In the genomic region with DNA sequence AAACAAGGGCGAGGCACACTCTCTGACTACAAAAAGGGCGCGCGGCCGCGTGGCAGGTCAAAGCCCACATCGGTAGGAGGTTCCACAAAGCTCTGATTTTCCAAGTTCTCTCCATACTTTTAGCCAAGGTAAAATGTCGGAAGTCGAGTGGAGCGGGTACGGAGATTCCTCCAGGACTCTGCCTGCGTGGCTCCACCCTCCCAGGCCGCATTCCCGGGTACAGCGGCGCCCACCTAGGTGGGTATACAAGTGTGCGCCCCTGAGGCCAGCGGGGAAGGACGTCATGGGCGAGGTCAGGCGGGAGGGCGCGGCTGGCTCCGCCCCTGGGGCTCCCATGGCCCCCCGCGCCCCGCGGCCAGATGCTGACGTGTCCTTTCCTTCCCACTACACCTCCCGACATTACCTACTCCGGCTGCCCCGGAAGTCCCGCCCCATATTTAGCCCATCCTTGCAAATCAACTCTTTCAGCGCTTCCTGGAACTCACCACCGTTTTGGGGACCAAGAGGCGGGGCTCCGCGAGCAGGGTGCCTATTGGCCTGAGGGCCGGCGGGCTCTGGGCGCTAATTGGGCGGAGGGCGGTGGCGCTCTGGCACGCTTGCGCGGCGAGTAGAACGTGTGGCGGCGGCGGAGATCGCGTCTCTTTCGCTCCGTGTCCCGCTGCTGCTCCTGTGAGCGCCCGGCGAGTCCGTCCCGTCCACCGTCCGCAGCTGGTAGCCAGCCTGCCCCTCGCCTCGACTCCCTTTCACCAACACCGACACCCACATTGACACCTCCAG, we compare ENCODE assay signal across 8 cellular contexts. TPM values are rescaled to one million over a fixed set of nuclear protein-coding genes. Genes with fewer than 3 reads are reported as not detected.
DNase-seq lines count a peak whose midpoint lies in the region; ATAC-seq and TF ChIP-seq lines count a peak whose summit lies in the region.

A gene (plus strand): TSS at position 639 of the 777 bp plus-strand sequence. CDS start 180 bp downstream, outside the sequence.

- H3K36me3 ChIP-seq in SU-DHL-6 (ENCODE audit: low read length) = no peaks in the 10 kb centered on the region
- no peaks in the 10 kb centered on the region for H3K36me3 ChIP-seq in thymus (ENCODE audit: control insufficient read depth, insufficient read depth)

- no peaks in the 10 kb centered on the region for H3K27me3 ChIP-seq in SU-DHL-6 (ENCODE audit: low read length)
- H3K27me3 ChIP-seq in thymus (ENCODE audit: control insufficient read depth, insufficient read depth) = no peaks in the 10 kb centered on the region

- H3K27me3 Mint-ChIP-seq in activated naive CD8-positive, alpha-beta T cell treated with anti-CD3 and anti-CD28 coated beads, Interleukin-2, amount 10 ng/mL, durations not matched to agents 7 days and 5 days = no peaks in the 10 kb centered on the region
- H3K27me3 Mint-ChIP-seq in glutamatergic neuron (ENCODE audit: unreplicated experiment) = peaks cover 6% of the 10 kb centered on the region
- no peaks in the 10 kb centered on the region for H3K27me3 Mint-ChIP-seq in osteocyte (ENCODE audit: unreplicated experiment)

- POLR2A ChIA-PET in activated naive CD8-positive, alpha-beta T cell treated with anti-CD3 and anti-CD28 coated beads, Interleukin-2, amount 10 ng/mL, durations not matched to agents 7 days and 5 days (lab: Charles Lee) = interaction anchor here (0.5 to 2.3 kb wide), 3 partner anchors 66 to 691 kb away, joined by 3 to 7 read pairs (median 6); a partner anchor contains a TSS

- peak within 1 kb of the TSS; percentile 27 for H3K27ac ChIP-seq in SU-DHL-6 (ENCODE audit: low read depth, low read length)
- H3K27ac ChIP-seq in thymus (ENCODE audit: low read depth) = peak within 1 kb of the TSS; percentile 96

- peak within 1 kb of the TSS; percentile 98 for H3K4me3 Mint-ChIP-seq in activated naive CD8-positive, alpha-beta T cell treated with anti-CD3 and anti-CD28 coated beads, Interleukin-2, amount 10 ng/mL, durations not matched to agents 7 days and 5 days
- H3K4me3 Mint-ChIP-seq in glutamatergic neuron (ENCODE audit: unreplicated experiment) (no peak within 1 kb of the TSS), osteocyte (ENCODE audit: unreplicated experiment) (no peak within 1 kb of the TSS)

- H3K9me3 Mint-ChIP-seq in activated naive CD8-positive, alpha-beta T cell treated with anti-CD3 and anti-CD28 coated beads, Interleukin-2, amount 10 ng/mL, durations not matched to agents 7 days and 5 days = no peaks in the 10 kb centered on the region
- H3K9me3 Mint-ChIP-seq in glutamatergic neuron (ENCODE audit: unreplicated experiment) = peaks cover 9% of the 10 kb centered on the region
- no peaks in the 10 kb centered on the region for H3K9me3 Mint-ChIP-seq in osteocyte (ENCODE audit: unreplicated experiment)

- H3K9me3 ChIP-seq in SU-DHL-6 (ENCODE audit: insufficient read depth, low read length) (no peaks in the 10 kb centered on the region), thymus (ENCODE audit: control insufficient read depth) (no peaks in the 10 kb centered on the region)

- WGBS in thymus = under 1% methylated on average over 67 of the region's 67 CpGs

- H3K27ac Mint-ChIP-seq in activated naive CD8-positive, alpha-beta T cell treated with anti-CD3 and anti-CD28 coated beads, Interleukin-2, amount 10 ng/mL, durations not matched to agents 7 days and 5 days = peak within 1 kb of the TSS; percentile 97
- H3K27ac Mint-ChIP-seq in glutamatergic neuron (ENCODE audit: unreplicated experiment) (peak within 1 kb of the TSS; percentile 99), osteocyte (ENCODE audit: unreplicated experiment) (peak within 1 kb of the TSS; percentile 99)

- H3K36me3 Mint-ChIP-seq in activated naive CD8-positive, alpha-beta T cell treated with anti-CD3 and anti-CD28 coated beads, Interleukin-2, amount 10 ng/mL, durations not matched to agents 7 days and 5 days = peaks cover 14% of the 10 kb centered on the region
- H3K36me3 Mint-ChIP-seq in glutamatergic neuron (ENCODE audit: unreplicated experiment) (peaks cover 7% of the 10 kb centered on the region), osteocyte (ENCODE audit: unreplicated experiment) (no peaks in the 10 kb centered on the region)

- H3K4me3 ChIP-seq in SU-DHL-6 (ENCODE audit: insufficient read depth, low read length, poor library complexity, severe bottlenecking) = peak within 1 kb of the TSS; percentile 86
- H3K4me3 ChIP-seq in thymus (ENCODE audit: low read length) = peak within 1 kb of the TSS; percentile 56

- peak within 1 kb of the TSS; percentile 61 for H2AFZ ChIP-seq in SU-DHL-6 (ENCODE audit: low read depth, low read length, severe bottlenecking)

- peak within 1 kb of the TSS; percentile 86 for H3K9ac ChIP-seq in SU-DHL-6 (ENCODE audit: low read length)

- H3K4me1 Mint-ChIP-seq in activated naive CD8-positive, alpha-beta T cell treated with anti-CD3 and anti-CD28 coated beads, Interleukin-2, amount 10 ng/mL, durations not matched to agents 7 days and 5 days = peaks cover 33% of the 10 kb centered on the region
- H3K4me1 Mint-ChIP-seq in glutamatergic neuron (ENCODE audit: low read depth, unreplicated experiment) (peaks cover 19% of the 10 kb centered on the region), osteocyte (ENCODE audit: unreplicated experiment) (peaks cover 41% of the 10 kb centered on the region)

- no peaks in the 10 kb centered on the region; the same call in 1 of the 2 replicates for H3F3A ChIP-seq in SU-DHL-6 (ENCODE audit: insufficient read depth)

- peak; percentile 96 for ATAC-seq in HG02678 (IDR thresholded peaks at IDR 0.05; ENCODE audit: unreplicated experiment)
- peak; percentile 94 for ATAC-seq in activated naive CD8-positive, alpha-beta T cell treated with anti-CD3 and anti-CD28 coated beads, Interleukin-2, amount 10 ng/mL, durations not matched to agents 7 days and 5 days (ENCODE audit: low read depth)

- H3K9me2 ChIP-seq in SU-DHL-6 (replicated peaks; ENCODE audit: insufficient read depth, low read length) = no peaks in the 10 kb centered on the region

- peak; percentile 83 for TF ChIP-seq POLR2A in GM10847 (IDR thresholded peaks at IDR 0.05; ENCODE audit: extremely low read depth, insufficient read length)

- peak within 1 kb of the TSS; percentile 81 for H3K4me2 ChIP-seq in SU-DHL-6 (ENCODE audit: low read depth, low read length, poor library complexity, severe bottlenecking)

- no peak for TF ChIP-seq CTCF in SU-DHL-6 (IDR thresholded peaks at IDR 0.05; ENCODE audit: insufficient read depth, low read length, poor library complexity, severe bottlenecking)
- TF ChIP-seq CTCF in glutamatergic neuron (IDR thresholded peaks at IDR 0.05; ENCODE audit: partially characterized antibody, unreplicated experiment) = no peak
- TF ChIP-seq CTCF in osteocyte (IDR thresholded peaks at IDR 0.05) = no peak

- peaks cover 47% of the 10 kb centered on the region for H3K79me2 ChIP-seq in SU-DHL-6 (ENCODE audit: insufficient read depth, low read length)

- DNase-seq in NCI-H128 (lab: John Stamatoyannopoulos, UW; ENCODE audit: unreplicated experiment) = peak; percentile 97
- peak; percentile 96 for DNase-seq in activated naive CD8-positive, alpha-beta T cell treated with anti-CD3 and anti-CD28 coated beads, Interleukin-2, amount 10 ng/mL, durations not matched to agents 7 days and 5 days
- DNase-seq in glutamatergic neuron = peak; percentile 99
- DNase-seq in osteocyte (ENCODE audit: extremely low spot score, unreplicated experiment) = peak; percentile 99

- peaks cover 21% of the 10 kb centered on the region for H3K4me1 ChIP-seq in thymus (ENCODE audit: control insufficient read depth, insufficient read depth, low read length)

- H4K20me1 ChIP-seq in SU-DHL-6 (ENCODE audit: low read depth, low read length) = peaks cover 12% of the 10 kb centered on the region; the same call in 1 of the 2 replicates

RNA-seq across cellular contexts. Expression of the gene that starts here (rescaled TPM):
- total RNA-seq in activated naive CD8-positive, alpha-beta T cell treated with anti-CD3 and anti-CD28 coated beads, Interleukin-2, amount 10 ng/mL, durations not matched to agents 7 days and 5 days = 100 to 1,000 TPM; 132 to 148 TPM
- 165 TPM for total RNA-seq in glutamatergic neuron (ENCODE audit: unreplicated experiment)
- 227 and 229 TPM in 2 replicates for total RNA-seq in osteocyte
- polyA plus RNA-seq in thymus = 55.1 TPM

Comparison
In these comparisons a context has a peak if more than half of its experiments do, and no peak if none do; other contexts are left out.
1. Peak in every context shown above with its lines: DNase-seq, ATAC-seq, H3K4me3 ChIP-seq and H3K27ac ChIP-seq.